In genomic region chr1:247112479-247112781, GRCh38 we compare ENCODE assay signal across 10 cellular contexts. TPM values are rescaled to one million over a fixed set of nuclear protein-coding genes. Genes with fewer than 3 reads are reported as not detected.
A peak's percentile ranks its signal among the peaks of the same experiment; 100 is the strongest.
DNase-seq lines count a peak whose midpoint lies in the region; ATAC-seq, FAIRE-seq and TF ChIP-seq lines count a peak whose summit lies in the region.
"Had no signal": no experiment of that assay in that cellular context is flagged by ENCODE, and none has a peak within 500 bp of the region (broad histone marks: within the 10 kb centered on the region; RNA-seq: fewer than 3 reads in every experiment).

No MANE protein-coding gene starts in this region.

- H3K4me1 ChIP-seq in BLaER1 (0 out of 2 replicates have a peak, but pooled peaks cover 5% of the 10 kb centered on the region), NT2/D1 (ENCODE audit: insufficient read depth, insufficient read length) (peaks cover 4% of the 10 kb centered on the region), osteoblast (ENCODE audit: insufficient read depth, low read length) (no peaks in the 10 kb centered on the region), MM.1S (ENCODE audit: low read length) (no peaks in the 10 kb centered on the region)

- DNase-seq in NT2/D1 (ENCODE audit: low read depth, low spot score): no peak
- no peak for DNase-seq in fibroblast of villous mesenchyme (ENCODE audit: low read depth)
- DNase-seq in osteoblast (ENCODE audit: insufficient read length, low spot score, missing footprints): no peak
- no peak for DNase-seq in MM.1S
- DNase-seq in HPDE6-E6E7 (ENCODE audit: extremely low spot score): no peak
- DNase-seq in GM12892 (ENCODE audit: insufficient read length): no peak
- DNase-seq: NCI-H1694 treated with DMSO at 0.1 percent for 48 hours; stimulated activated CD4-positive, alpha-beta T cell treated with anti-CD3 and anti-CD28 coated beads, Interleukin-2, amount 100 ng/mL, for 48 hours had no signal

- TF ChIP-seq CTCF in fibroblast of villous mesenchyme (IDR thresholded peaks at IDR 0.05; ENCODE audit: insufficient read depth, low read depth, low read length) (no peak), osteoblast (IDR thresholded peaks at IDR 0.05; ENCODE audit: extremely low read depth, low read depth, low read length) (no peak), MM.1S (IDR thresholded peaks at IDR 0.05; ENCODE audit: low read length) (no peak)

- no peak overlapping the region; the same call in 1 of the 2 replicates for H3K4me2 ChIP-seq in BLaER1
- peak overlapping the region; percentile 76 for H3K4me2 ChIP-seq in osteoblast (ENCODE audit: insufficient read depth, low read length)
- H3K4me2 ChIP-seq in MM.1S (ENCODE audit: low read depth, low read length): no peak overlapping the region

- no peaks in the 10 kb centered on the region for H3F3A ChIP-seq in MM.1S (ENCODE audit: insufficient read depth, low read length)

- H3K4me3 ChIP-seq in BLaER1: peak overlapping the region; percentile 58; the same call in 1 of the 2 replicates
- peak overlapping the region; percentile 80 for H3K4me3 ChIP-seq in NT2/D1 (ENCODE audit: insufficient read length, low read depth)
- peak overlapping the region; percentile 67 for H3K4me3 ChIP-seq in fibroblast of villous mesenchyme (ENCODE audit: low read depth, low read length)
- H3K4me3 ChIP-seq in osteoblast (ENCODE audit: insufficient read depth, low read length): peak overlapping the region; percentile 76
- H3K4me3 ChIP-seq in MM.1S (ENCODE audit: low read length): no peak overlapping the region

- H3K27ac ChIP-seq in BLaER1 (no peak overlapping the region), osteoblast (ENCODE audit: low read depth, low read length) (no peak overlapping the region), MM.1S (ENCODE audit: low read length) (no peak overlapping the region)

- FAIRE-seq in GM12892 (lab: Jason Lieb, UNC): no peak

- TF ChIP-seq POLR2A in GM12892 (IDR thresholded peaks at IDR 0.05; ENCODE audit: low read depth, low read length): no peak

- no peaks in the 10 kb centered on the region for H3K36me3 ChIP-seq in BLaER1
- no peaks in the 10 kb centered on the region for H3K36me3 ChIP-seq in NT2/D1 (ENCODE audit: insufficient read depth, insufficient read length, low read length)
- no peaks in the 10 kb centered on the region for H3K36me3 ChIP-seq in osteoblast (ENCODE audit: insufficient read depth, low read length)
- no peaks in the 10 kb centered on the region for H3K36me3 ChIP-seq in MM.1S (replicated peaks; ENCODE audit: insufficient read depth, low read length)

- H3K27me3 ChIP-seq in BLaER1 (peaks cover 73% of the 10 kb centered on the region), NT2/D1 (ENCODE audit: insufficient read depth, insufficient read length) (peaks cover 59% of the 10 kb centered on the region), osteoblast (ENCODE audit: insufficient read depth, low read length) (no peaks in the 10 kb centered on the region), MM.1S (replicated peaks; ENCODE audit: insufficient read depth, low read length) (peaks cover 3% of the 10 kb centered on the region; the same call in 1 of the 2 replicates)

- no peak for ATAC-seq in HG02981 (IDR thresholded peaks at IDR 0.05; ENCODE audit: unreplicated experiment)

- H3K79me2 ChIP-seq in osteoblast (ENCODE audit: insufficient read depth, low read length) (no peaks in the 10 kb centered on the region), MM.1S (ENCODE audit: low read length) (no peaks in the 10 kb centered on the region)

- H3K9me2 ChIP-seq in MM.1S (replicated peaks; ENCODE audit: insufficient read depth, low read length): no peaks in the 10 kb centered on the region

- no peak overlapping the region for H3K9ac ChIP-seq in BLaER1
- H3K9ac ChIP-seq in NT2/D1 (ENCODE audit: insufficient read length, low read depth): peak overlapping the region; percentile 88
- H3K9ac ChIP-seq in MM.1S (ENCODE audit: low read length): no peak overlapping the region

- H2AFZ ChIP-seq in osteoblast (ENCODE audit: low read length) (peak overlapping the region; percentile 73), MM.1S (ENCODE audit: low read length) (no peak overlapping the region)

- H4K20me1 ChIP-seq in BLaER1 (peaks cover 16% of the 10 kb centered on the region; the same call in 1 of the 2 replicates), osteoblast (ENCODE audit: insufficient read depth, low read length) (no peaks in the 10 kb centered on the region), MM.1S (ENCODE audit: insufficient read depth, low read length) (no peaks in the 10 kb centered on the region)

- H3K9me3 ChIP-seq in BLaER1: peaks cover 56% of the 10 kb centered on the region
- no peaks in the 10 kb centered on the region for H3K9me3 ChIP-seq in NT2/D1 (ENCODE audit: insufficient read depth, low read length)
- no peaks in the 10 kb centered on the region for H3K9me3 ChIP-seq in osteoblast (ENCODE audit: low read depth, low read length)
- H3K9me3 ChIP-seq in MM.1S (replicated peaks; ENCODE audit: insufficient read depth, low read length): no peaks in the 10 kb centered on the region

RNA-seq across cellular contexts. Expression of gene ZNF669, which starts 8.3 kb away (rescaled TPM):
- 10.0 and 13.0 TPM in 2 replicates for total RNA-seq in fibroblast of villous mesenchyme
- total RNA-seq in osteoblast: 10.1 and 11.8 TPM in 2 replicates
- 4.4 TPM for polyA plus RNA-seq in GM12892 (2012; ENCODE audit: missing spikeins)

RNA-seq across cellular contexts. Expression of gene ZNF670, which starts 33.8 kb away (rescaled TPM):
- total RNA-seq in fibroblast of villous mesenchyme (2.9 and 4.3 TPM in 2 replicates), osteoblast (2.9 and 3.8 TPM in 2 replicates)
- 4.5 TPM for polyA plus RNA-seq in GM12892 (2012; ENCODE audit: missing spikeins)

RNA-seq across cellular contexts. Expression of gene ZNF124, which starts 59.4 kb away (rescaled TPM):
- total RNA-seq in fibroblast of villous mesenchyme (26.4 and 43.2 TPM in 2 replicates), osteoblast (14.4 and 36.9 TPM in 2 replicates)
- 8.6 TPM for polyA plus RNA-seq in GM12892 (2012; ENCODE audit: missing spikeins)
